In the genomic region with DNA sequence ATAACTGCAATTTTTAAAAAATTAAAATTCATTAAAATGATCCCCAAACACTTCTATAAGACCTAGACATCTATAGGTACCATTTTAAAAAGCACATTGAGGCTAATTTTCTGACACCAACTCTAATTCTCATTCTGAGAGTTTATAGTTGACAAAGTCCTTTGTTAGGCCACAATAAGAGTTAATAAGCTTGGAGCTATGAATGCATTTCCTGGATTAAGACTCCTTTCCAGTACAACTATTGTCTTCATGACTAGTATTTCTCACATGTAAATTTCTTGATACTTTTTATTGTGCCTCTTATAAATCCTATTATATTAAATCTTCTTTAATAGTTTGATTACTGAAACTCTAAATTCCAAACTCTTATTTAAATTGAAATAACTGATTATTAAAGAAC, we compare ENCODE assay signal across 24 cellular contexts.
"Had no signal": no experiment of that assay in that cellular context is flagged by ENCODE, and none has a peak within 500 bp of the region (broad histone marks: within the 10 kb centered on the region; RNA-seq: fewer than 3 reads in every experiment).

No MANE protein-coding gene starts in this region.

- H3K4me3 Mint-ChIP-seq: dendritic cell treated with granulocyte-macrophage colony-stimulating factor and Interleukin-4, amounts not matched to agents 40 ng/mL and 50 ng/mL, for 4 days; effector memory CD8-positive, alpha-beta T cell; endodermal cell had no signal

- H2AFZ ChIP-seq: hepatocyte had no signal

- H3K4me2 ChIP-seq: hepatocyte had no signal

- H3K27ac Mint-ChIP-seq: dendritic cell treated with granulocyte-macrophage colony-stimulating factor and Interleukin-4, amounts not matched to agents 40 ng/mL and 50 ng/mL, for 4 days; effector memory CD8-positive, alpha-beta T cell; endodermal cell had no signal

- H3K27ac ChIP-seq: colonic mucosa, coronary artery, dorsolateral prefrontal cortex, epithelial cell of prostate, esophagus muscularis mucosa, esophagus squamous epithelium, foreskin keratinocyte, gastrocnemius medialis, gastroesophageal sphincter, heart left ventricle, heart right ventricle, hepatocyte had no signal

- H3K4me1 Mint-ChIP-seq: endodermal cell had no signal

- ATAC-seq: effector memory CD8-positive, alpha-beta T cell; esophagus mucosa; foreskin keratinocyte; gastrocnemius medialis; gastroesophageal sphincter; heart left ventricle; heart right ventricle had no signal

- H3K27me3 Mint-ChIP-seq: dendritic cell treated with granulocyte-macrophage colony-stimulating factor and Interleukin-4, amounts not matched to agents 40 ng/mL and 50 ng/mL, for 4 days; effector memory CD8-positive, alpha-beta T cell had no signal

- H3K79me2 ChIP-seq: hepatocyte had no signal

- H3K4me1 ChIP-seq: colonic mucosa, esophagus squamous epithelium, foreskin keratinocyte, gastrocnemius medialis, gastroesophageal sphincter, heart left ventricle, heart right ventricle had no signal

- DNase-seq: colonic mucosa; cortex of kidney; dorsolateral prefrontal cortex; effector CD4-positive, alpha-beta T cell; effector CD8-positive, alpha-beta T cell; effector memory CD4-positive, alpha-beta T cell; effector memory CD8-positive, alpha-beta T cell; endodermal cell; erythroblast; esophagus squamous epithelium; foreskin keratinocyte; foreskin melanocyte; gastrocnemius medialis; glutamatergic neuron; head of caudate nucleus; heart left ventricle; heart right ventricle had no signal

- H3K9me3 ChIP-seq: colonic mucosa, esophagus muscularis mucosa, esophagus squamous epithelium, gastrocnemius medialis, gastroesophageal sphincter, heart left ventricle, heart right ventricle had no signal

- H3K36me3 ChIP-seq: colonic mucosa, esophagus muscularis mucosa, esophagus squamous epithelium, gastrocnemius medialis, gastroesophageal sphincter, heart left ventricle, heart right ventricle had no signal

- H3K27me3 ChIP-seq: colonic mucosa, dorsolateral prefrontal cortex, esophagus muscularis mucosa, esophagus squamous epithelium, foreskin keratinocyte, gastrocnemius medialis, gastroesophageal sphincter, heart left ventricle, heart right ventricle, hepatocyte had no signal

- H3K4me3 ChIP-seq: colonic mucosa, coronary artery, dorsolateral prefrontal cortex, esophagus muscularis mucosa, esophagus squamous epithelium, gastrocnemius medialis, gastroesophageal sphincter, heart left ventricle, heart right ventricle, hepatocyte had no signal
